Comparison of ENCODE assay signal across 13 cellular contexts in genomic region chr3:171446801-171447578, GRCh38. TPM values are rescaled to one million over a fixed set of nuclear protein-coding genes. Genes with fewer than 3 reads are reported as not detected.
A peak's percentile ranks its signal among the peaks of the same experiment; 100 is the strongest.
DNase-seq lines count a peak whose midpoint lies in the region; ATAC-seq, FAIRE-seq and TF ChIP-seq lines count a peak whose summit lies in the region.
"Had no signal": no experiment of that assay in that cellular context is flagged by ENCODE, and none has a peak within 500 bp of the region (broad histone marks: within the 10 kb centered on the region; RNA-seq: fewer than 3 reads in every experiment).

No MANE protein-coding gene starts in this region.

- H2AFZ ChIP-seq in GM23338 = no peak overlapping the region

- H3K9me2 ChIP-seq in GM23338 (ENCODE audit: insufficient read depth) = no peaks in the 10 kb centered on the region

- TF ChIP-seq POLR2A in uterus (IDR thresholded peaks at IDR 0.05) (no peak), H54 (IDR thresholded peaks at IDR 0.05; ENCODE audit: low read depth, low read length) (no peak)

- no peak for FAIRE-seq in H54 (lab: Jason Lieb, UNC)

- intact Hi-C loops in uterus (cut with DNase I; ENCODE audit: low total_unique reads) = no loop called here

- peaks cover 4% of the 10 kb centered on the region for H3K27me3 Mint-ChIP-seq in GM23338 (ENCODE audit: insufficient read depth, low read depth, poor library complexity)

- H3K4me1 Mint-ChIP-seq in GM23338 = peaks cover 41% of the 10 kb centered on the region

- no peak overlapping the region for H3K27ac ChIP-seq in GM23338 (ENCODE audit: low read depth)
- no peak overlapping the region for H3K27ac ChIP-seq in uterus
- H3K27ac ChIP-seq: esophagus muscularis mucosa, left lung had no signal

- H3K36me3 ChIP-seq in GM23338 (ENCODE audit: insufficient read depth) (no peaks in the 10 kb centered on the region), uterus (no peaks in the 10 kb centered on the region)
- H3K36me3 ChIP-seq: esophagus muscularis mucosa, left lung had no signal

- H3K36me3 Mint-ChIP-seq in GM23338 (ENCODE audit: low read depth) = no peaks in the 10 kb centered on the region

- peaks cover 44% of the 10 kb centered on the region for H3K4me1 ChIP-seq in GM23338 (ENCODE audit: insufficient read depth)
- H3K4me1 ChIP-seq in uterus = no peaks in the 10 kb centered on the region
- H3K4me1 ChIP-seq: left lung had no signal

- no peak overlapping the region for H3K4me3 Mint-ChIP-seq in GM23338
- H3K4me3 Mint-ChIP-seq: activated CD8-positive, alpha-beta T cell treated with anti-CD3 and anti-CD28 coated beads, Interleukin-2, amount 10 ng/mL, durations not matched to agents 7 days and 5 days had no signal

- POLR2A ChIA-PET in AG04449 (lab: Yijun Ruan, JAX) = interaction anchor here (0.7 kb wide), 1 partner anchor 116 kb away, joined by 3 read pairs; no protein-coding TSS in a partner anchor

- H3K4me3 ChIP-seq in AG04449 (ENCODE audit: low read depth, low read length) (no peak overlapping the region), GM23338 (no peak overlapping the region), foreskin fibroblast (ENCODE audit: low read depth in 1 of 2, low read length in 2 of 2) (no peak overlapping the region), uterus (no peak overlapping the region)
- H3K4me3 ChIP-seq: esophagus muscularis mucosa, left lung had no signal

- peak; percentile 16 for DNase-seq in AG04449 (ENCODE audit: low read depth, low spot score)
- no peak for DNase-seq in GM23338 (ENCODE audit: low spot score)
- DNase-seq in foreskin fibroblast = peak; percentile 72 to 83
- DNase-seq in uterus = no peak
- no peak for DNase-seq in H54 (ENCODE audit: insufficient read length, low spot score)
- DNase-seq in activated effector memory CD4-positive, alpha-beta T cell treated with anti-CD3 and anti-CD28 coated beads, Interleukin-2, amount 50 U/mL, for 16 hours = no peak
- no peak for DNase-seq in activated CD8-positive, alpha-beta memory T cell treated with anti-CD3 and anti-CD28 coated beads for 24 hours
- DNase-seq: activated CD8-positive, alpha-beta T cell treated with anti-CD3 and anti-CD28 coated beads, Interleukin-2, amount 10 ng/mL, durations not matched to agents 7 days and 5 days; anterior cingulate cortex; left lung had no signal

- no peaks in the 10 kb centered on the region for H3K9me3 ChIP-seq in uterus
- H3K9me3 ChIP-seq: esophagus muscularis mucosa, left lung had no signal

- no peaks in the 10 kb centered on the region for H4K20me1 ChIP-seq in GM23338 (replicated peaks; ENCODE audit: insufficient read depth)

- no peak for ATAC-seq in GM23338
- ATAC-seq in SK-N-SH treated with all-trans-retinoic acid at 6 μM for 48 hours = peak; percentile 70
- ATAC-seq: activated CD8-positive, alpha-beta T cell treated with anti-CD3 and anti-CD28 coated beads, Interleukin-2, amount 10 ng/mL, durations not matched to agents 7 days and 5 days; left lung; Right ventricle myocardium inferior had no signal

- H3K79me2 ChIP-seq in GM23338 (replicated peaks; ENCODE audit: insufficient read depth) = peaks cover 80% of the 10 kb centered on the region

- peak overlapping the region; percentile 72; the same call in 1 of the 2 replicates for H3K27ac Mint-ChIP-seq in GM23338
- H3K27ac Mint-ChIP-seq: activated CD8-positive, alpha-beta T cell treated with anti-CD3 and anti-CD28 coated beads, Interleukin-2, amount 10 ng/mL, durations not matched to agents 7 days and 5 days had no signal

- H3K27me3 ChIP-seq in GM23338 (ENCODE audit: insufficient read depth) (no peaks in the 10 kb centered on the region), uterus (no peaks in the 10 kb centered on the region)
- H3K27me3 ChIP-seq: esophagus muscularis mucosa, left lung had no signal

- no peak for TF ChIP-seq CTCF in AG04449 (IDR thresholded peaks at IDR 0.05; ENCODE audit: insufficient read depth, low read length, missing control alignments)
- TF ChIP-seq CTCF in GM23338 (conservative IDR thresholded peaks at IDR 0.05; ENCODE audit: low read depth in 2 of 2) = no peak
- TF ChIP-seq CTCF in foreskin fibroblast (IDR thresholded peaks at IDR 0.05; ENCODE audit: low read depth, low read length) = no peak
- TF ChIP-seq CTCF in uterus (IDR thresholded peaks at IDR 0.05) = no peak

- H3F3A ChIP-seq in GM23338 (replicated peaks; ENCODE audit: low read depth) = no peaks in the 10 kb centered on the region; the same call in 1 of the 2 replicates

- no peak overlapping the region for H3K4me2 ChIP-seq in GM23338

- CTCF ChIA-PET in AG04449 (lab: Yijun Ruan, JAX) = interaction anchor here (0.6 to 1.4 kb wide), 2 partner anchors 11 to 12 kb away, joined by 3 to 4 read pairs; no protein-coding TSS in a partner anchor

- H3K9me3 Mint-ChIP-seq in GM23338 = no peaks in the 10 kb centered on the region

TF ChIP-seq in SK-N-SH treated with all-trans-retinoic acid at 6 μM for 48 hours, 23 proteins besides CTCF, POLR2A, EP300 and RAD21:
- peak; percentile 77 for TF ChIP-seq ISL1 (CRISPR knock-in tag; IDR thresholded peaks at IDR 0.05)
- no peak for TF ChIP-seq ZNF565 (CRISPR knock-in tag; conservative IDR thresholded peaks at IDR 0.05; ENCODE audit: low read depth)
- TF ChIP-seq CSDC2 (CRISPR knock-in tag; IDR thresholded peaks at IDR 0.05) = no peak
- TF ChIP-seq TOX (CRISPR knock-in tag; IDR thresholded peaks at IDR 0.05; ENCODE audit: borderline replicate concordance) = peak; percentile 14; the same call in 1 of the 2 replicates
- peak; percentile 73; the same call in 1 of the 2 replicates for TF ChIP-seq ZC3H10 (CRISPR knock-in tag; IDR thresholded peaks at IDR 0.05)
- TF ChIP-seq RARB (CRISPR knock-in tag; IDR thresholded peaks at IDR 0.05) = peak; percentile 62; the same call in 1 of the 2 replicates

RNA-seq across cellular contexts. Expression of gene TNIK, which starts 13.2 kb away (rescaled TPM):
- total RNA-seq in GM23338 (2014; rRNA removed; shearing (Covaris generic)) = 34.3 and 49.2 TPM in 2 replicates
- 14.1 and 14.6 TPM in 2 replicates for polyA plus RNA-seq in GM23338 (2016; fragmentation: Nextera tagmentation; extraction: Ambion mirVana)
- total RNA-seq in uterus = 10 to 100 TPM in 1 of 4 donors, 1 to 10 TPM in 3; 1.5 to 20.3 (median 7.7) TPM

Comparison
In these comparisons a context has a peak if more than half of its experiments do, and no peak if none do; other contexts are left out.
1. DNase-seq: peak in AG04449 (single experiment) and foreskin fibroblast (2 of 2); none in GM23338 (single experiment), uterus (0 of 2), H54 (single experiment), activated effector memory CD4-positive, alpha-beta T cell treated with anti-CD3 and anti-CD28 coated beads, Interleukin-2, amount 50 U/mL, for 16 hours (single experiment) and activated CD8-positive, alpha-beta memory T cell treated with anti-CD3 and anti-CD28 coated beads for 24 hours (single experiment).